ENCODE assay signal across 23 cellular contexts in the genomic region with DNA sequence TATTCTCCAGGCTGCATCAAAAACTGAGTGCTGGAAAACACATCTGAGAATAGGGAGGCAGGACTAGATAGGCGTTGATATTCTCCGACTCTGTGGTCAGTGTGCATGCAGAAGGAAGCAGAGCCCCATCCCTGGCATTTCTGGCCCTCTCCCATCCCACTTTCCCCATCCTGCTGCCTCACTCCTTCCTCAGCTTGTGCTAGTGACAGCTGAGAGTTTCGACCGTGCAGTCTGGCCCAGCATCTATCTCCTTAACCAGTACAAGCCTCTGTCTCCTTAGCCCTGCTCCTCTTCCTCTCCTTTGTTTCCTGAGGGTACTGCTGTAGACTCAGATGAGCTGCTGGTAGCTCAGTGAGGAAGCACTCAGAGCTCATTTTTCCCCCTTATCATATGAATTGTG.
"Had no signal": no experiment of that assay in that cellular context is flagged by ENCODE, and none has a peak within 500 bp of the region (broad histone marks: within the 10 kb centered on the region; RNA-seq: fewer than 3 reads in every experiment).

No MANE protein-coding gene starts in this region.

- H3K27me3 Mint-ChIP-seq: activated CD4-positive, alpha-beta T cell treated with anti-CD3 and anti-CD28 coated beads for 36 hours; activated naive CD4-positive, alpha-beta T cell treated with anti-CD3 and anti-CD28 coated beads, Interleukin-2, amount 10 ng/mL, durations not matched to agents 7 days and 5 days; activated naive CD8-positive, alpha-beta T cell treated with anti-CD3 and anti-CD28 coated beads for 36 hours; T-cell had no signal

- H3K27me3 ChIP-seq: brain microvascular endothelial cell, cardiac muscle cell, SJSA1 had no signal

- H3K4me3 ChIP-seq: cardiac muscle cell, SJSA1 had no signal

- H3K4me3 Mint-ChIP-seq: activated CD4-positive, alpha-beta T cell treated with anti-CD3 and anti-CD28 coated beads for 36 hours; activated CD8-positive, alpha-beta T cell treated with anti-CD3 and anti-CD28 coated beads for 36 hours; activated naive CD4-positive, alpha-beta T cell treated with anti-CD3 and anti-CD28 coated beads, Interleukin-2, amount 10 ng/mL, durations not matched to agents 7 days and 5 days; activated naive CD8-positive, alpha-beta T cell treated with anti-CD3 and anti-CD28 coated beads for 36 hours; activated T-cell treated with anti-CD3 and anti-CD28 coated beads, Interleukin-2, amount 50 U/mL, for 72 hours; T-cell had no signal

- H3K9me3 ChIP-seq: SJSA1 had no signal

- H3K9me3 Mint-ChIP-seq: activated CD8-positive, alpha-beta T cell treated with anti-CD3 and anti-CD28 coated beads for 36 hours; activated naive CD4-positive, alpha-beta T cell treated with anti-CD3 and anti-CD28 coated beads, Interleukin-2, amount 10 ng/mL, durations not matched to agents 7 days and 5 days; activated naive CD8-positive, alpha-beta T cell treated with anti-CD3 and anti-CD28 coated beads for 36 hours; activated T-cell treated with anti-CD3 and anti-CD28 coated beads, Interleukin-2, amount 50 U/mL, for 72 hours; activated T-helper 2 cell treated with anti-CD3 and anti-CD28 coated beads, Interferon-gamma antibody, Interleukin-2, Interleukin-4, amounts not matched to agents 10 μg/mL and 5 μg/mL and 100 μg/mL, durations not matched to agents 14 hours and 24 hours and 36 hours; T-cell had no signal

- H3K27ac Mint-ChIP-seq: activated CD4-positive, alpha-beta T cell treated with anti-CD3 and anti-CD28 coated beads for 36 hours; activated CD8-positive, alpha-beta T cell treated with anti-CD3 and anti-CD28 coated beads for 36 hours; activated naive CD4-positive, alpha-beta T cell treated with anti-CD3 and anti-CD28 coated beads, Interleukin-2, amount 10 ng/mL, durations not matched to agents 7 days and 5 days; activated naive CD8-positive, alpha-beta T cell treated with anti-CD3 and anti-CD28 coated beads for 36 hours; activated T-cell treated with anti-CD3 and anti-CD28 coated beads, Interleukin-2, amount 50 U/mL, for 72 hours; activated T-helper 2 cell treated with anti-CD3 and anti-CD28 coated beads, Interferon-gamma antibody, Interleukin-2, Interleukin-4, amounts not matched to agents 10 μg/mL and 5 μg/mL and 100 μg/mL, durations not matched to agents 14 hours and 24 hours and 36 hours; T-cell had no signal

- H3K4me1 Mint-ChIP-seq: activated CD4-positive, alpha-beta T cell treated with anti-CD3 and anti-CD28 coated beads for 36 hours; activated naive CD4-positive, alpha-beta T cell treated with anti-CD3 and anti-CD28 coated beads, Interleukin-2, amount 10 ng/mL, durations not matched to agents 7 days and 5 days; activated naive CD8-positive, alpha-beta T cell treated with anti-CD3 and anti-CD28 coated beads for 36 hours; T-cell had no signal

- H3K36me3 ChIP-seq: brain microvascular endothelial cell, cardiac muscle cell, SJSA1 had no signal

- DNase-seq: activated CD4-positive, alpha-beta T cell treated with anti-CD3 and anti-CD28 coated beads for 36 hours; activated CD4-positive, alpha-beta T cell treated with anti-CD3 and anti-CD28 coated beads, Interleukin-2, amount 50 U/mL, for 1 hour; activated CD8-positive, alpha-beta memory T cell treated with anti-CD3 and anti-CD28 coated beads, Interleukin-2, amount 50 U/mL, for 4 hours; activated CD8-positive, alpha-beta T cell treated with anti-CD3 and anti-CD28 coated beads for 36 hours; activated gamma-delta T cell treated with Interleukin-2 at 50 U/mL for 16 hours; activated naive CD4-positive, alpha-beta T cell treated with anti-CD3 and anti-CD28 coated beads, Interleukin-2, amount 10 ng/mL, durations not matched to agents 7 days and 5 days; activated naive CD8-positive, alpha-beta T cell treated with anti-CD3 and anti-CD28 coated beads for 36 hours; activated T-cell treated with anti-CD3 and anti-CD28 coated beads, Interleukin-2, amount 50 U/mL, for 72 hours; brain microvascular endothelial cell; Karpas-422; MM.1S; NCI-H1105; NCI-H1436; NCI-H187; NCI-H2081; NCI-H510A treated with DMSO at 0.1 percent for 48 hours; SHP77; T-cell; T-helper 2 cell; T1000 had no signal

- H3K27ac ChIP-seq: brain microvascular endothelial cell, cardiac muscle cell, SJSA1 had no signal

- H3K4me1 ChIP-seq: SJSA1 had no signal

- ATAC-seq: activated CD4-positive, alpha-beta T cell treated with anti-CD3 and anti-CD28 coated beads for 36 hours; activated CD8-positive, alpha-beta T cell treated with anti-CD3 and anti-CD28 coated beads for 36 hours; activated T-cell treated with anti-CD3 and anti-CD28 coated beads, Interleukin-2, amount 50 U/mL, for 72 hours; T-cell had no signal
